1 cellular context compared by ENCODE assay signal in genomic region chr2:99154643-99155536, GRCh38.
A peak's percentile ranks its signal among the peaks of the same experiment; 100 is the strongest.
TF ChIP-seq lines count a peak whose summit lies in the region.

Gene LIPT1 (plus strand): TSS chr2:99154967. CDS start chr2:99161958, 6,991 bp downstream.
Gene TSGA10 (minus strand): TSS chr2:99154942. CDS start chr2:99109439, 45,503 bp downstream.

TF ChIP-seq in K562, 482 proteins besides CTCF, POLR2A, EP300 and RAD21 (continued from another document):
- TF ChIP-seq ARID3A (IDR thresholded peaks at IDR 0.05; ENCODE audit: borderline replicate concordance, low read depth, low read length), result no peak
- 0 out of 2 replicates have a peak, but pooled peaks have one; percentile 29 for TF ChIP-seq USF2 (CRISPR knock-in tag; IDR thresholded peaks at IDR 0.05)
